Comparison of ENCODE assay signal across 2 cellular contexts in genomic region chr9:136693135-136693489, GRCh38.
TF ChIP-seq lines count a peak whose summit lies in the region.

No MANE protein-coding gene starts in this region.

TF ChIP-seq in HCT116, 20 proteins besides CTCF, POLR2A, EP300 and RAD21:
- TF ChIP-seq ZFX (IDR thresholded peaks at IDR 0.05), result no peak
- TF ChIP-seq ZBTB33 (IDR thresholded peaks at IDR 0.05; ENCODE audit: extremely low read depth, insufficient replicate concordance, low read length), result no peak
- no peak for TF ChIP-seq ZNF274 (IDR thresholded peaks at IDR 0.05; ENCODE audit: low read depth, low read length)
- no peak for TF ChIP-seq ELF1 (IDR thresholded peaks at IDR 0.05; ENCODE audit: borderline replicate concordance, low read depth)
- no peak for TF ChIP-seq MAX (IDR thresholded peaks at IDR 0.05)
- TF ChIP-seq YY1 (IDR thresholded peaks at IDR 0.05; ENCODE audit: extremely low read depth, insufficient replicate concordance, low read depth, low read length), result no peak
- TF ChIP-seq REST (IDR thresholded peaks at IDR 0.05; ENCODE audit: low read depth), result no peak
- no peak for TF ChIP-seq EGR1 (IDR thresholded peaks at IDR 0.05; ENCODE audit: low read depth)
- no peak for TF ChIP-seq JUND (IDR thresholded peaks at IDR 0.05)
- no peak for TF ChIP-seq CEBPB (IDR thresholded peaks at IDR 0.05; ENCODE audit: low read depth)
- no peak for TF ChIP-seq EZH2 (IDR thresholded peaks at IDR 0.05)
- no peak for TF ChIP-seq ATF3 (IDR thresholded peaks at IDR 0.05)
- no peak for TF ChIP-seq EZH2phosphoT487 (IDR thresholded peaks at IDR 0.05; ENCODE audit: borderline replicate concordance)
- TF ChIP-seq SIN3A (IDR thresholded peaks at IDR 0.05; ENCODE audit: low read depth), result no peak
- no peak for TF ChIP-seq SP1 (IDR thresholded peaks at IDR 0.05; ENCODE audit: low read depth)
- TF ChIP-seq SRF (IDR thresholded peaks at IDR 0.05; ENCODE audit: low read depth), result no peak
- no peak for TF ChIP-seq POLR2AphosphoS5 (IDR thresholded peaks at IDR 0.05; ENCODE audit: low read depth, low read length)
- TF ChIP-seq TCF7L2 (IDR thresholded peaks at IDR 0.05; ENCODE audit: borderline replicate concordance, extremely low read depth, insufficient read depth, insufficient read length), result no peak
- TF ChIP-seq FOSL1 (IDR thresholded peaks at IDR 0.05; ENCODE audit: low read depth), result no peak
- TF ChIP-seq CBX3 (IDR thresholded peaks at IDR 0.05; ENCODE audit: low read depth), result no peak
TF ChIP-seq in HCT116: peak in this region for 0.

TF ChIP-seq in K562, 482 proteins besides CTCF, POLR2A, EP300 and RAD21:
- TF ChIP-seq RBM25 (IDR thresholded peaks at IDR 0.05; ENCODE audit: low read depth, low read length, severe bottlenecking), result no peak
- no peak for TF ChIP-seq TBP (optimal IDR thresholded peaks at IDR 0.05; ENCODE audit: low read depth, low read length)
- TF ChIP-seq ZNF436 (CRISPR knock-in tag; IDR thresholded peaks at IDR 0.05), result no peak
- no peak for TF ChIP-seq ZFP36 (IDR thresholded peaks at IDR 0.05; ENCODE audit: low read depth, low read length, partially characterized antibody)
- no peak for TF ChIP-seq E2F8 (IDR thresholded peaks at IDR 0.05; ENCODE audit: low read depth, partially characterized antibody)
- TF ChIP-seq CLOCK (CRISPR knock-in tag; IDR thresholded peaks at IDR 0.05; ENCODE audit: borderline replicate concordance), result no peak
- no peak for TF ChIP-seq SMAD3 (CRISPR knock-in tag; conservative IDR thresholded peaks at IDR 0.05)
- TF ChIP-seq GTF2B (IDR thresholded peaks at IDR 0.05; ENCODE audit: extremely low read depth, insufficient read length), result no peak
- no peak for TF ChIP-seq IFI16 (CRISPR knock-in tag; IDR thresholded peaks at IDR 0.05)
- no peak for TF ChIP-seq MCM2 (IDR thresholded peaks at IDR 0.05; ENCODE audit: low read depth)
- TF ChIP-seq POLR2AphosphoS5 (IDR thresholded peaks at IDR 0.05; ENCODE audit: control insufficient read depth, insufficient read depth, low read depth, low read length), result no peak
- TF ChIP-seq ZNF175 (CRISPR knock-in tag; IDR thresholded peaks at IDR 0.05; ENCODE audit: low read depth), result no peak
- TF ChIP-seq ZNF76 (CRISPR knock-in tag; IDR thresholded peaks at IDR 0.05; ENCODE audit: borderline replicate concordance), result no peak
- TF ChIP-seq CXXC5 (CRISPR knock-in tag; IDR thresholded peaks at IDR 0.05), result no peak
- no peak for TF ChIP-seq CBFA2T3 (IDR thresholded peaks at IDR 0.05)
- no peak for TF ChIP-seq C11orf30 (IDR thresholded peaks at IDR 0.05; ENCODE audit: low read depth)
- TF ChIP-seq CBX3 (IDR thresholded peaks at IDR 0.05; ENCODE audit: borderline replicate concordance in 1 of 2, low read length in 2 of 2), result no peak
- TF ChIP-seq VEZF1 (CRISPR knock-in tag; IDR thresholded peaks at IDR 0.05), result no peak
- no peak for TF ChIP-seq ZBTB9 (CRISPR knock-in tag; IDR thresholded peaks at IDR 0.05)
- TF ChIP-seq NR2F6 (CRISPR knock-in tag; IDR thresholded peaks at IDR 0.05), result no peak
